8 cellular contexts compared by ENCODE assay signal in the genomic region with DNA sequence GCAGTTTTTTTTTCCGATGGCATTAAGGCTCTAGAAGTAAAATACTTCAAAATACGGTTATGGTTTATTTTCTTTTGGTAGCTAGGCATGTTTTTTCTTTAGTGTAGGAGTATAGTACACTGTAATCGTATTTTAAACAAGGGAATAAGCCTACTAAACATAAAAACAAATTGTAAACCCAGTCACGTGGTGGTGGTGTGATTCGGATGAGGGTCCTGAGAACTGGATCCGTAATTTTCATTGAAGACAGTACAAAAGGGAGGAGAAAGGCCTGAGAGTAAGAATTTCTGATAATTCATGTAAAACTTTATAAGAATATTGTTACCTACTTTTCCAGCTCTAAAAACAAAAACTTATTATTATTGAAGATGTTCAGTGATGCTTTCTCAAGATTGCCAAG. TPM values are rescaled to one million over a fixed set of nuclear protein-coding genes. Genes with fewer than 3 reads are reported as not detected.
DNase-seq lines count a peak whose midpoint lies in the region; ATAC-seq and TF ChIP-seq lines count a peak whose summit lies in the region.

No MANE protein-coding gene starts in this region.

- H3K27ac ChIP-seq in CD8-positive, alpha-beta T cell (ENCODE audit: low read depth, low read length) = peak overlapping the region; percentile 99
- H3K27ac ChIP-seq in endodermal cell (ENCODE audit: low read depth, low read length) = peak overlapping the region; percentile 98
- peak overlapping the region; percentile 99 for H3K27ac ChIP-seq in neutrophil

- H3K27me3 ChIP-seq in CD8-positive, alpha-beta T cell (ENCODE audit: insufficient read depth, low read length) = no peaks in the 10 kb centered on the region
- H3K27me3 ChIP-seq in NT2/D1 (ENCODE audit: insufficient read depth, insufficient read length) (no peaks in the 10 kb centered on the region), endodermal cell (ENCODE audit: control insufficient read depth, insufficient read depth, low read length, poor library complexity, severe bottlenecking) (no peaks in the 10 kb centered on the region), neutrophil (no peaks in the 10 kb centered on the region)

- H3K9me3 ChIP-seq in CD8-positive, alpha-beta T cell (ENCODE audit: low read length) = no peaks in the 10 kb centered on the region
- H3K9me3 ChIP-seq in NT2/D1 (ENCODE audit: insufficient read depth, low read length) = no peaks in the 10 kb centered on the region
- no peaks in the 10 kb centered on the region for H3K9me3 ChIP-seq in endodermal cell (ENCODE audit: control insufficient read depth, low read length)
- no peaks in the 10 kb centered on the region for H3K9me3 ChIP-seq in neutrophil

- POLR2A ChIA-PET in CD8-positive, alpha-beta T cell (lab: Charles Lee) = interaction anchor here (0.8 to 3.5 kb wide), 9 partner anchors 9 to 567 kb away, joined by 3 to 36 read pairs (median 4); partner anchors contain the start of gene CCAR1

- H3K27me3 Mint-ChIP-seq in CD8-positive, alpha-beta T cell (ENCODE audit: low read depth) = no peaks in the 10 kb centered on the region
- H3K27me3 Mint-ChIP-seq in endodermal cell (ENCODE audit: insufficient read depth) = no peaks in the 10 kb centered on the region

- peaks cover 56% of the 10 kb centered on the region for H3K4me1 Mint-ChIP-seq in CD8-positive, alpha-beta T cell (ENCODE audit: low read depth)
- H3K4me1 Mint-ChIP-seq in endodermal cell = peaks cover 34% of the 10 kb centered on the region

- H3K4me3 ChIP-seq in CD8-positive, alpha-beta T cell (ENCODE audit: low read depth, low read length) = peak overlapping the region; percentile 83
- H3K4me3 ChIP-seq in NT2/D1 (ENCODE audit: insufficient read length, low read depth) (peak overlapping the region; percentile 88), endodermal cell (ENCODE audit: low read length) (peak overlapping the region; percentile 100), neutrophil (ENCODE audit: low read depth in 1 of 2, low read length in 1 of 2) (peak overlapping the region; percentile 97 to 99)

- ATAC-seq in CD8-positive, alpha-beta T cell = no peak
- no peak for ATAC-seq in HG02642 (IDR thresholded peaks at IDR 0.05; ENCODE audit: poor library complexity, unreplicated experiment)
- no peak for ATAC-seq in HG03432 (IDR thresholded peaks at IDR 0.05; ENCODE audit: unreplicated experiment)
- ATAC-seq in GM21360 (IDR thresholded peaks at IDR 0.05; ENCODE audit: unreplicated experiment) = no peak

- H3K9me3 Mint-ChIP-seq in CD8-positive, alpha-beta T cell = no peaks in the 10 kb centered on the region
- no peaks in the 10 kb centered on the region for H3K9me3 Mint-ChIP-seq in endodermal cell

- H3K4me1 ChIP-seq in CD8-positive, alpha-beta T cell (ENCODE audit: insufficient read depth, low read length) = peaks cover 40% of the 10 kb centered on the region
- no peaks in the 10 kb centered on the region for H3K4me1 ChIP-seq in NT2/D1 (ENCODE audit: insufficient read depth, insufficient read length)
- H3K4me1 ChIP-seq in endodermal cell (ENCODE audit: control insufficient read depth, insufficient read depth, low read length) = no peaks in the 10 kb centered on the region
- H3K4me1 ChIP-seq in neutrophil (ENCODE audit: control insufficient read depth in 1 of 2, insufficient read depth in 1 of 2, low read depth in 1 of 2, low read length in 1 of 2) = peaks cover 71 to 82% of the 10 kb centered on the region in 2 experiments

- DNase-seq in CD8-positive, alpha-beta T cell = no peak
- no peak for DNase-seq in NT2/D1 (ENCODE audit: low read depth, low spot score)
- DNase-seq in endodermal cell = no peak
- no peak for DNase-seq in stimulated activated CD4-positive, alpha-beta T cell treated with anti-CD3 and anti-CD28 coated beads, Interleukin-4, amount 100 ng/mL, for 24 hours

- peak overlapping the region; percentile 100 for H3K27ac Mint-ChIP-seq in CD8-positive, alpha-beta T cell
- peak overlapping the region; percentile 100 for H3K27ac Mint-ChIP-seq in endodermal cell

- H3K36me3 ChIP-seq in CD8-positive, alpha-beta T cell (ENCODE audit: insufficient read depth, low read length) = peaks cover 2% of the 10 kb centered on the region
- H3K36me3 ChIP-seq in NT2/D1 (ENCODE audit: insufficient read depth, insufficient read length, low read length) = peaks cover 47% of the 10 kb centered on the region
- peaks cover 45% of the 10 kb centered on the region for H3K36me3 ChIP-seq in endodermal cell (ENCODE audit: control insufficient read depth, insufficient read depth, low read length)
- peaks cover 3% of the 10 kb centered on the region for H3K36me3 ChIP-seq in neutrophil

- CTCF ChIA-PET in CD8-positive, alpha-beta T cell (lab: Charles Lee) = interaction anchor here (0.8 to 1.2 kb wide), 3 partner anchors 53 to 119 kb away, joined by 4 read pairs; partner anchors contain the start of gene RUFY2

- WGBS in endodermal cell (ENCODE audit: insufficient coverage in 1 of 2, insufficient read length in 1 of 2), 2 experiments = 2% methylated on average over 5 of the region's 6 CpGs; no CpG with 5 or more reads in 1 of the 2 experiments

- intact Hi-C loops in CD8-positive, alpha-beta T cell (cut with DNase I, micrococcal nuclease) = loop anchor here (2.0 to 10.0 kb wide), 12 partner anchors 15 to 984 kb away; partner anchors contain the start of genes CCAR1 (in 1 of the 2), DDX21 (in 1 of the 2), DDX50 (in 1 of the 2) and RUFY2 (in 1 of the 2)

- H3K9ac ChIP-seq in NT2/D1 (ENCODE audit: insufficient read length, low read depth) (peak overlapping the region; percentile 93), endodermal cell (ENCODE audit: extremely low read depth, low read length, poor library complexity, severe bottlenecking) (peak overlapping the region; percentile 99)

- no peak for TF ChIP-seq CTCF in CD8-positive, alpha-beta T cell (IDR thresholded peaks at IDR 0.05)
- TF ChIP-seq CTCF in endodermal cell (conservative IDR thresholded peaks at IDR 0.05) (no peak), neutrophil (IDR thresholded peaks at IDR 0.05) (no peak)

- peaks cover 33% of the 10 kb centered on the region for H3K36me3 Mint-ChIP-seq in CD8-positive, alpha-beta T cell
- H3K36me3 Mint-ChIP-seq in endodermal cell (ENCODE audit: low read depth) = peaks cover 28% of the 10 kb centered on the region

- peak overlapping the region; percentile 100 for H3K4me3 Mint-ChIP-seq in CD8-positive, alpha-beta T cell
- H3K4me3 Mint-ChIP-seq in endodermal cell = peak overlapping the region; percentile 99

RNA-seq across cellular contexts. Expression of gene PBLD, which starts 0.7 kb away (rescaled TPM):
- total RNA-seq in CD8-positive, alpha-beta T cell = 1 to 10 TPM; 1.5 to 2.3 TPM
- 1 to 10 TPM; 5.0 to 5.3 TPM for total RNA-seq in endodermal cell
- 3.3 TPM for polyA plus RNA-seq in endodermal cell (2013, experiment 1 of 2)
- 3.4 TPM for polyA plus RNA-seq in endodermal cell (2013, experiment 2 of 2)

RNA-seq across cellular contexts. Expression of gene HNRNPH3, which starts 1.6 kb away (rescaled TPM):
- 100 to 1,000 TPM; 242 to 255 TPM for total RNA-seq in CD8-positive, alpha-beta T cell
- 100 to 1,000 TPM; 217 to 228 TPM for total RNA-seq in endodermal cell
- 345 TPM for polyA plus RNA-seq in endodermal cell (2013, experiment 1 of 2)
- polyA plus RNA-seq in endodermal cell (2013, experiment 2 of 2) = 293 TPM
